ENCODE assay signal across 15 cellular contexts in genomic region chr20:36335187-36335870, GRCh38. TPM values are rescaled to one million over a fixed set of nuclear protein-coding genes. Genes with fewer than 3 reads are reported as not detected.
DNase-seq lines count a peak whose midpoint lies in the region; ATAC-seq and TF ChIP-seq lines count a peak whose summit lies in the region.
"Had no signal": no experiment of that assay in that cellular context is flagged by ENCODE, and none has a peak within 500 bp of the region (broad histone marks: within the 10 kb centered on the region; RNA-seq: fewer than 3 reads in every experiment).

No MANE protein-coding gene starts in this region.

- H3K27me3 ChIP-seq in H7 (ENCODE audit: control insufficient read depth, insufficient read depth, low read length) (peaks cover 15% of the 10 kb centered on the region; the same call in 1 of the 2 replicates), RWPE2 (ENCODE audit: insufficient read depth, poor library complexity, severe bottlenecking) (peaks cover 6% of the 10 kb centered on the region)

- ATAC-seq in RWPE2 (ENCODE audit: low read depth), result no peak
- ATAC-seq: CD8-positive, alpha-beta T cell had no signal

- TF ChIP-seq CTCF in RWPE2 (IDR thresholded peaks at IDR 0.05; ENCODE audit: poor library complexity, severe bottlenecking) (no peak), glutamatergic neuron (IDR thresholded peaks at IDR 0.05; ENCODE audit: partially characterized antibody, unreplicated experiment) (no peak)

- H3K27me3 Mint-ChIP-seq in glutamatergic neuron (ENCODE audit: unreplicated experiment), result peaks cover 6% of the 10 kb centered on the region

- peak overlapping the region; percentile 7 for H3K4me3 Mint-ChIP-seq in glutamatergic neuron (ENCODE audit: unreplicated experiment)
- H3K4me3 Mint-ChIP-seq: CD8-positive, alpha-beta T cell had no signal

- H3K4me1 Mint-ChIP-seq in glutamatergic neuron (ENCODE audit: low read depth, unreplicated experiment), result peaks cover 23% of the 10 kb centered on the region

- H3K4me3 ChIP-seq in H7 (ENCODE audit: insufficient read depth, low read depth, low read length) (no peak overlapping the region), RWPE2 (ENCODE audit: severe bottlenecking) (no peak overlapping the region)
- H3K4me3 ChIP-seq: HAP-1 had no signal

- DNase-seq in H7, result peak; percentile 44
- DNase-seq in RWPE2 (ENCODE audit: low spot score), result peak; percentile 70
- DNase-seq in glutamatergic neuron, result peak; percentile 10
- no peak for DNase-seq in Ammon's horn (ENCODE audit: low spot score)
- no peak for DNase-seq in stimulated activated CD4-positive, alpha-beta T cell treated with anti-CD3 and anti-CD28 coated beads, Interleukin-1b, Interleukin-23, amount 100 ng/mL, for 48 hours
- no peak for DNase-seq in RKO (ENCODE audit: low spot score)
- DNase-seq: ACHN; Calu3; CD8-positive, alpha-beta T cell; DMS79 treated with DMSO at 0.1 percent for 48 hours; GF-D8; GOT3 had no signal

- H3K36me3 Mint-ChIP-seq in glutamatergic neuron (ENCODE audit: unreplicated experiment), result no peaks in the 10 kb centered on the region
- H3K36me3 Mint-ChIP-seq: CD8-positive, alpha-beta T cell had no signal

- no peaks in the 10 kb centered on the region for H3K36me3 ChIP-seq in H7 (replicated peaks; ENCODE audit: control insufficient read depth, insufficient read depth, low read length)
- no peaks in the 10 kb centered on the region for H3K36me3 ChIP-seq in RWPE2 (ENCODE audit: low read depth)
- H3K36me3 ChIP-seq: HAP-1 had no signal

- no peak overlapping the region for H3K27ac Mint-ChIP-seq in glutamatergic neuron (ENCODE audit: unreplicated experiment)
- H3K27ac Mint-ChIP-seq: CD8-positive, alpha-beta T cell had no signal

- H3K4me1 ChIP-seq in RWPE2 (ENCODE audit: insufficient read depth, poor library complexity, severe bottlenecking), result no peaks in the 10 kb centered on the region
- H3K4me1 ChIP-seq: HAP-1 had no signal

- H3K9me3 ChIP-seq in RWPE2 (ENCODE audit: severe bottlenecking), result no peaks in the 10 kb centered on the region
- H3K9me3 ChIP-seq: HAP-1 had no signal

- H3K27ac ChIP-seq in RWPE2 (ENCODE audit: poor library complexity, severe bottlenecking), result no peak overlapping the region
- H3K27ac ChIP-seq: C4-2B, KMS-11 had no signal

- H3K9me3 Mint-ChIP-seq in glutamatergic neuron (ENCODE audit: unreplicated experiment), result peaks cover 4% of the 10 kb centered on the region
- H3K9me3 Mint-ChIP-seq: CD8-positive, alpha-beta T cell had no signal

RNA-seq across cellular contexts. Expression of gene DLGAP4, which starts 29.2 kb away (rescaled TPM):
- 60.5 and 62.8 TPM in 2 replicates for total RNA-seq in H7 (2014; rRNA removed; shearing (Covaris generic))
- total RNA-seq in glutamatergic neuron (ENCODE audit: unreplicated experiment), result 199 TPM

Comparison
In these comparisons a context has a peak if more than half of its experiments do, and no peak if none do; other contexts are left out.
1. DNase-seq: peak in H7 (single experiment), RWPE2 (single experiment) and glutamatergic neuron (single experiment); none in Ammon's horn (single experiment), stimulated activated CD4-positive, alpha-beta T cell treated with anti-CD3 and anti-CD28 coated beads, Interleukin-1b, Interleukin-23, amount 100 ng/mL, for 48 hours (single experiment) and RKO (single experiment).